In genomic region chr19:10389863-10390262, GRCh38 we compare ENCODE assay signal across 11 cellular contexts.
DNase-seq lines count a peak whose midpoint lies in the region; ATAC-seq and TF ChIP-seq lines count a peak whose summit lies in the region.
"Had no signal": no experiment of that assay in that cellular context is flagged by ENCODE, and none has a peak within 500 bp of the region (broad histone marks: within the 10 kb centered on the region; RNA-seq: fewer than 3 reads in every experiment).

No MANE protein-coding gene starts in this region.

- H3K9me3 Mint-ChIP-seq in activated naive CD4-positive, alpha-beta T cell treated with anti-CD3 and anti-CD28 coated beads, Interleukin-2, amount 10 ng/mL, durations not matched to agents 7 days and 5 days, result no peaks in the 10 kb centered on the region

- H3K27me3 Mint-ChIP-seq in activated naive CD4-positive, alpha-beta T cell treated with anti-CD3 and anti-CD28 coated beads, Interleukin-2, amount 10 ng/mL, durations not matched to agents 7 days and 5 days, result peaks cover under 1% of the 10 kb centered on the region

- no peaks in the 10 kb centered on the region for H3K79me2 ChIP-seq in OCI-LY1 (ENCODE audit: insufficient read depth, low read length)

- TF ChIP-seq CTCF in OCI-LY1 (IDR thresholded peaks at IDR 0.05; ENCODE audit: low read length), result peak; percentile 54
- TF ChIP-seq CTCF in epithelial cell of esophagus (IDR thresholded peaks at IDR 0.05; ENCODE audit: insufficient read depth, low read depth, low read length, missing control alignments), result peak; percentile 9

- H3K36me3 Mint-ChIP-seq in activated naive CD4-positive, alpha-beta T cell treated with anti-CD3 and anti-CD28 coated beads, Interleukin-2, amount 10 ng/mL, durations not matched to agents 7 days and 5 days, result peaks cover 18% of the 10 kb centered on the region

- peaks cover 2% of the 10 kb centered on the region for H3K4me1 ChIP-seq in OCI-LY1 (ENCODE audit: insufficient read depth, low read length, severe bottlenecking)
- H3K4me1 ChIP-seq: right lobe of liver had no signal

- peak; percentile 39 for DNase-seq in activated naive CD4-positive, alpha-beta T cell treated with anti-CD3 and anti-CD28 coated beads, Interleukin-2, amount 10 ng/mL, durations not matched to agents 7 days and 5 days
- no peak for DNase-seq in activated naive CD4-positive, alpha-beta T cell (lab: John Stamatoyannopoulos, UW)
- no peak for DNase-seq in epithelial cell of esophagus (ENCODE audit: low read depth)
- DNase-seq in stimulated activated CD8-positive, alpha-beta memory T cell treated with anti-CD3 and anti-CD28 coated beads, Interleukin-4, amount 100 ng/mL, for 48 hours, result peak; percentile 56
- no peak for DNase-seq in D341Med (ENCODE audit: low spot score)
- DNase-seq: activated CD4-positive, CD25-positive, alpha-beta regulatory T cell treated with anti-CD3 and anti-CD28 coated beads, Interleukin-2, amount 50 U/mL, for 72 hours; right lobe of liver; stomach had no signal

- H3K4me1 Mint-ChIP-seq in activated naive CD4-positive, alpha-beta T cell treated with anti-CD3 and anti-CD28 coated beads, Interleukin-2, amount 10 ng/mL, durations not matched to agents 7 days and 5 days, result no peaks in the 10 kb centered on the region

- no peaks in the 10 kb centered on the region for H4K20me1 ChIP-seq in OCI-LY1 (ENCODE audit: insufficient read depth, low read length)

- no peak overlapping the region for H3K27ac Mint-ChIP-seq in activated naive CD4-positive, alpha-beta T cell treated with anti-CD3 and anti-CD28 coated beads, Interleukin-2, amount 10 ng/mL, durations not matched to agents 7 days and 5 days

- H3K4me3 Mint-ChIP-seq in activated naive CD4-positive, alpha-beta T cell treated with anti-CD3 and anti-CD28 coated beads, Interleukin-2, amount 10 ng/mL, durations not matched to agents 7 days and 5 days, result no peak overlapping the region

- no peaks in the 10 kb centered on the region for H3F3A ChIP-seq in OCI-LY1 (ENCODE audit: insufficient read depth, low read length)

- CTCF ChIA-PET in activated naive CD4-positive, alpha-beta T cell treated with anti-CD3 and anti-CD28 coated beads, Interleukin-2, amount 10 ng/mL, durations not matched to agents 7 days and 5 days (lab: Charles Lee), result interaction anchor here (0.7 to 5.7 kb wide), 13 partner anchors 8 to 457 kb away, joined by 3 to 140 read pairs (median 6); partner anchors contain the start of genes CDC37, ICAM1, ICAM5 and TYK2

- H3K9ac ChIP-seq in OCI-LY1 (ENCODE audit: low read length), result no peak overlapping the region

- no peak for ATAC-seq in HG03025 (IDR thresholded peaks at IDR 0.05; ENCODE audit: low FRiP score, unreplicated experiment)
- no peak for ATAC-seq in HG02870 (IDR thresholded peaks at IDR 0.05; ENCODE audit: unreplicated experiment)

- H3K27ac ChIP-seq in OCI-LY1 (ENCODE audit: low read depth, low read length, poor library complexity, severe bottlenecking), result no peak overlapping the region
- H3K27ac ChIP-seq: right lobe of liver, stomach had no signal

- no peaks in the 10 kb centered on the region for H3K9me3 ChIP-seq in OCI-LY1 (ENCODE audit: low read length)
- H3K9me3 ChIP-seq: right lobe of liver, stomach had no signal

- no peaks in the 10 kb centered on the region for H3K9me2 ChIP-seq in OCI-LY1 (ENCODE audit: low read depth, low read length)

- no peak overlapping the region for H3K4me3 ChIP-seq in OCI-LY1 (ENCODE audit: low read depth, low read length, poor library complexity, severe bottlenecking)
- H3K4me3 ChIP-seq in epithelial cell of esophagus (ENCODE audit: low read length), result no peak overlapping the region
- H3K4me3 ChIP-seq: right lobe of liver, stomach had no signal

- H3K4me2 ChIP-seq in OCI-LY1 (ENCODE audit: low read length), result no peak overlapping the region

- peaks cover 36% of the 10 kb centered on the region for H3K36me3 ChIP-seq in OCI-LY1 (ENCODE audit: insufficient read depth, low read length)

- H3K27me3 ChIP-seq in OCI-LY1 (ENCODE audit: insufficient read depth, low read length), result no peaks in the 10 kb centered on the region
- H3K27me3 ChIP-seq: right lobe of liver had no signal

- H2AFZ ChIP-seq in OCI-LY1 (ENCODE audit: low read length), result no peak overlapping the region

Comparison
In these comparisons a context has a peak if more than half of its experiments do, and no peak if none do; other contexts are left out.
1. DNase-seq: peak in activated naive CD4-positive, alpha-beta T cell treated with anti-CD3 and anti-CD28 coated beads, Interleukin-2, amount 10 ng/mL, durations not matched to agents 7 days and 5 days (single experiment) and stimulated activated CD8-positive, alpha-beta memory T cell treated with anti-CD3 and anti-CD28 coated beads, Interleukin-4, amount 100 ng/mL, for 48 hours (single experiment); none in activated naive CD4-positive, alpha-beta T cell (0 of 4), epithelial cell of esophagus (single experiment) and D341Med (single experiment).